In genomic region chr11:73999581-74000306, GRCh38 we compare ENCODE assay signal across 11 cellular contexts. TPM values are rescaled to one million over a fixed set of nuclear protein-coding genes. Genes with fewer than 3 reads are reported as not detected.
DNase-seq lines count a peak whose midpoint lies in the region.
"Had no signal": no experiment of that assay in that cellular context is flagged by ENCODE, and none has a peak within 500 bp of the region (broad histone marks: within the 10 kb centered on the region; RNA-seq: fewer than 3 reads in every experiment).

No MANE protein-coding gene starts in this region.

- DNase-seq in D341Med (ENCODE audit: low spot score) (peak; percentile 4), NAMALWA (ENCODE audit: low spot score) (peak; percentile 90), mesenteric fat pad (ENCODE audit: low spot score) (peak; percentile 41), AML-193 (lab: John Stamatoyannopoulos, UW) (no peak), AG20443 (ENCODE audit: low spot score) (no peak), NCI-H1048 (lab: John Stamatoyannopoulos, UW) (no peak)
- peak; percentile 39 for DNase-seq in activated CD4-positive, alpha-beta memory T cell treated with anti-CD3 and anti-CD28 coated beads for 36 hours
- no peak for DNase-seq in stimulated activated CD4-positive, alpha-beta T cell treated with anti-CD3 and anti-CD28 coated beads, Interleukin-12 subunit alpha, Interleukin-12 subunit beta, amount 100 ng/mL, for 4 hours
- DNase-seq: COR-L47, cortex of kidney had no signal

- peak overlapping the region; percentile 79 for H3K27ac Mint-ChIP-seq in activated CD4-positive, alpha-beta memory T cell treated with anti-CD3 and anti-CD28 coated beads for 36 hours

- CTCF ChIA-PET in activated CD4-positive, alpha-beta memory T cell treated with anti-CD3 and anti-CD28 coated beads for 36 hours (lab: Charles Lee): interaction anchor here (0.6 to 1.9 kb wide), 2 partner anchors 18 to 390 kb away, joined by 3 to 6 read pairs; no protein-coding TSS in a partner anchor

- H3K27me3 Mint-ChIP-seq in activated CD4-positive, alpha-beta memory T cell treated with anti-CD3 and anti-CD28 coated beads for 36 hours: no peaks in the 10 kb centered on the region

- H3K36me3 Mint-ChIP-seq in activated CD4-positive, alpha-beta memory T cell treated with anti-CD3 and anti-CD28 coated beads for 36 hours: peaks cover 15% of the 10 kb centered on the region

- H3K4me3 Mint-ChIP-seq in activated CD4-positive, alpha-beta memory T cell treated with anti-CD3 and anti-CD28 coated beads for 36 hours: no peak overlapping the region

- H3K9me3 Mint-ChIP-seq in activated CD4-positive, alpha-beta memory T cell treated with anti-CD3 and anti-CD28 coated beads for 36 hours: no peaks in the 10 kb centered on the region

- POLR2A ChIA-PET in activated CD4-positive, alpha-beta memory T cell treated with anti-CD3 and anti-CD28 coated beads for 36 hours (lab: Charles Lee): interaction anchor here (1.9 to 3.2 kb wide), 3 partner anchors 10 to 17 kb away, joined by 5 to 17 read pairs (median 12); partner anchors contain the start of gene UCP2

- peaks cover 67% of the 10 kb centered on the region for H3K4me1 Mint-ChIP-seq in activated CD4-positive, alpha-beta memory T cell treated with anti-CD3 and anti-CD28 coated beads for 36 hours (ENCODE audit: low read depth)

- intact Hi-C loops in activated CD4-positive, alpha-beta memory T cell treated with anti-CD3 and anti-CD28 coated beads for 36 hours (cut with micrococcal nuclease): loop anchor here (1.0 kb wide), 1 partner anchor 12 kb away; no protein-coding TSS in a partner anchor

RNA-seq across cellular contexts. Expression of gene UCP3, which starts 9.1 kb away (rescaled TPM):
- 1 to 10 TPM; 1.4 to 2.0 TPM for total RNA-seq in activated CD4-positive, alpha-beta memory T cell treated with anti-CD3 and anti-CD28 coated beads for 36 hours
- 2.7 TPM for total RNA-seq in mesenteric fat pad

RNA-seq across cellular contexts. Expression of gene UCP2, which starts 17.1 kb away (rescaled TPM):
- 100 to 1,000 TPM; 461 to 471 TPM for total RNA-seq in activated CD4-positive, alpha-beta memory T cell treated with anti-CD3 and anti-CD28 coated beads for 36 hours
- total RNA-seq in mesenteric fat pad: 76.8 TPM

RNA-seq across cellular contexts. Expression of gene DNAJB13, which starts 48.9 kb away (rescaled TPM):
- total RNA-seq in activated CD4-positive, alpha-beta memory T cell treated with anti-CD3 and anti-CD28 coated beads for 36 hours: under 1 TPM in 1 of 2 experiments, not detected in 1; 0.19 TPM
- total RNA-seq in mesenteric fat pad: not detected
- total RNA-seq: M059J had no signal

Comparison
In these comparisons a context has a peak if more than half of its experiments do, and no peak if none do; other contexts are left out.
1. DNase-seq: peak in D341Med (single experiment), NAMALWA (single experiment), activated CD4-positive, alpha-beta memory T cell treated with anti-CD3 and anti-CD28 coated beads for 36 hours (single experiment) and mesenteric fat pad (single experiment); none in AML-193 (0 of 2), AG20443 (single experiment), stimulated activated CD4-positive, alpha-beta T cell treated with anti-CD3 and anti-CD28 coated beads, Interleukin-12 subunit alpha, Interleukin-12 subunit beta, amount 100 ng/mL, for 4 hours (single experiment) and NCI-H1048 (single experiment).